ENCODE assay signal across 18 cellular contexts in the genomic region with DNA sequence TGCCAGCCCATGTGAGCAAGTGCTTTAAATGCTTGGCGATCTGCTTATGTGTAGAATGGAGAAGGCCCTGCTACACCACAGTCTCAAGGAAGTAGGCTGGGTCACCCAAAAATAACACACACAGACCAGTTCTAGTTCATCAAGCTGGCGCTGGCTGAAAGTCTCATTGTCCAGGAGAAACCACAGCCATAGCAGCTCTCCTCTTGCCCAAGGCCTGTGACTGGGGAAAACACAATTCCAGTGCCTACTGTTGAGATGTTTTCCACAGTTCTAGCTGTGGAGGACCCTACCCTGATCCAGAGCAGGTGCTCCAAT. TPM values are rescaled to one million over a fixed set of nuclear protein-coding genes. Genes with fewer than 3 reads are reported as not detected.
"Had no signal": no experiment of that assay in that cellular context is flagged by ENCODE, and none has a peak within 500 bp of the region (broad histone marks: within the 10 kb centered on the region; RNA-seq: fewer than 3 reads in every experiment).

No MANE protein-coding gene starts in this region.

RNA-seq across cellular contexts. Expression of gene CTAGE4, which starts 4.1 kb away (rescaled TPM):
- total RNA-seq: dermis microvascular lymphatic vessel endothelial cell, neural crest cell had no signal
- polyA plus RNA-seq: immature natural killer cell had no signal

RNA-seq across cellular contexts. Expression of gene ARHGEF35, which starts 16.5 kb away (rescaled TPM):
- polyA plus RNA-seq: immature natural killer cell had no signal

RNA-seq across cellular contexts. Expression of gene OR2A14, which starts 56.1 kb away (rescaled TPM):
- total RNA-seq: activated CD4-positive, alpha-beta memory T cell treated with anti-CD3 and anti-CD28 coated beads, Interleukin-2, amount 10 ng/mL, durations not matched to agents 7 days and 5 days; activated CD4-positive, alpha-beta T cell treated with anti-CD3 and anti-CD28 coated beads, Interleukin-2, amount 10 ng/mL, durations not matched to agents 24 days and 14 days; activated naive CD4-positive, alpha-beta T cell treated with anti-CD3 and anti-CD28 coated beads for 36 hours; activated naive CD8-positive, alpha-beta T cell treated with anti-CD3 and anti-CD28 coated beads, Interleukin-2, amount 10 ng/mL, durations not matched to agents 7 days and 5 days; activated T-cell treated with anti-CD3 and anti-CD28 coated beads, Interleukin-2, amount 50 U/mL, for 72 hours; breast epithelium; dermis microvascular lymphatic vessel endothelial cell; kidney epithelial cell; left lobe of liver; lower lobe of right lung; mucosa of gallbladder; naive thymus-derived CD4-positive, alpha-beta T cell; neural crest cell; occipital lobe; tibial nerve had no signal
- polyA plus RNA-seq: esophagus; hepatocyte; immature natural killer cell; naive thymus-derived CD4-positive, alpha-beta T cell had no signal
